In genomic region chr4:127586922-127587571, GRCh38 we compare ENCODE assay signal across 7 cellular contexts. TPM values are rescaled to one million over a fixed set of nuclear protein-coding genes. Genes with fewer than 3 reads are reported as not detected.
A peak's percentile ranks its signal among the peaks of the same experiment; 100 is the strongest.
DNase-seq lines count a peak whose midpoint lies in the region; ATAC-seq and TF ChIP-seq lines count a peak whose summit lies in the region.

No MANE protein-coding gene starts in this region.

- H3K4me3 ChIP-seq in esophagus muscularis mucosa (no peak overlapping the region), prostate gland (no peak overlapping the region)

- WGBS in esophagus muscularis mucosa = 0% methylated on average over 1 of the region's 1 CpG
- 5% methylated on average over 1 of the region's 1 CpG for WGBS in prostate gland

- DNase-seq in GM10266 (ENCODE audit: extremely low spot score) (peak; percentile 18), OCI-M1 (lab: John Stamatoyannopoulos, UW) (peak; percentile 73), esophagus muscularis mucosa (ENCODE audit: extremely low spot score) (no peak), prostate gland (ENCODE audit: low spot score) (no peak)
- DNase-seq in activated CD8-positive, alpha-beta memory T cell treated with anti-CD3 and anti-CD28 coated beads, Interleukin-2, amount 50 U/mL, for 48 hours = no peak

- ATAC-seq in GM21423 (IDR thresholded peaks at IDR 0.05; ENCODE audit: unreplicated experiment) (peak; percentile 98), HG03521 (IDR thresholded peaks at IDR 0.05; ENCODE audit: unreplicated experiment) (peak; percentile 95)

- peak; percentile 76 for TF ChIP-seq CTCF in GM10266 (IDR thresholded peaks at IDR 0.05; ENCODE audit: control insufficient read depth, insufficient read depth, low read depth, missing control alignments)
- TF ChIP-seq CTCF in esophagus muscularis mucosa (IDR thresholded peaks at IDR 0.05) = peak in 2 of 3 experiments; percentile 25 to 66
- TF ChIP-seq CTCF in prostate gland (IDR thresholded peaks at IDR 0.05) = peak in 3 of 4 experiments; percentile 23 to 47 (median 42)

- no peaks in the 10 kb centered on the region for H3K27me3 ChIP-seq in esophagus muscularis mucosa
- H3K27me3 ChIP-seq in prostate gland (replicated peaks; ENCODE audit: insufficient read depth) = no peaks in the 10 kb centered on the region

- no peak for TF ChIP-seq EP300 in esophagus muscularis mucosa (IDR thresholded peaks at IDR 0.05)

- no peaks in the 10 kb centered on the region for H3K36me3 ChIP-seq in esophagus muscularis mucosa
- H3K36me3 ChIP-seq in prostate gland = no peaks in the 10 kb centered on the region

- intact Hi-C loops in esophagus muscularis mucosa (cut with DNase I) (no loop called here), prostate gland (cut with DNase I) (no loop called here)

- no peaks in the 10 kb centered on the region for H3K4me1 ChIP-seq in esophagus muscularis mucosa
- H3K4me1 ChIP-seq in prostate gland (replicated peaks) = no peaks in the 10 kb centered on the region

- no peak overlapping the region for H3K27ac ChIP-seq in esophagus muscularis mucosa (replicated peaks in 1 of 4)
- H3K27ac ChIP-seq in prostate gland = no peak overlapping the region

- H3K9me3 ChIP-seq in esophagus muscularis mucosa (no peaks in the 10 kb centered on the region), prostate gland (no peaks in the 10 kb centered on the region)

- no peak for TF ChIP-seq POLR2A in esophagus muscularis mucosa (IDR thresholded peaks at IDR 0.05; ENCODE audit: low read depth)
- no peak for TF ChIP-seq POLR2A in prostate gland (IDR thresholded peaks at IDR 0.05)

RNA-seq across cellular contexts. Expression of gene INTU, which starts 45.7 kb away (rescaled TPM):
- 1 to 10 TPM; 5.9 to 8.7 (median 7.1) TPM for total RNA-seq in esophagus muscularis mucosa
- 10 to 100 TPM in 1 of 2 donors, 1 to 10 TPM in 1; 6.1 to 13.9 TPM for total RNA-seq in prostate gland

Comparison
In these comparisons a context has a peak if more than half of its experiments do, and no peak if none do; other contexts are left out.
1. DNase-seq: peak in GM10266 (single experiment) and OCI-M1 (single experiment); none in esophagus muscularis mucosa (single experiment), prostate gland (single experiment) and activated CD8-positive, alpha-beta memory T cell treated with anti-CD3 and anti-CD28 coated beads, Interleukin-2, amount 50 U/mL, for 48 hours (single experiment).
2. Peak in every context shown above with its lines, with median percentiles within 50 percentile points of each other: CTCF ChIP-seq.